ENCODE assay signal across 15 cellular contexts in the genomic region with DNA sequence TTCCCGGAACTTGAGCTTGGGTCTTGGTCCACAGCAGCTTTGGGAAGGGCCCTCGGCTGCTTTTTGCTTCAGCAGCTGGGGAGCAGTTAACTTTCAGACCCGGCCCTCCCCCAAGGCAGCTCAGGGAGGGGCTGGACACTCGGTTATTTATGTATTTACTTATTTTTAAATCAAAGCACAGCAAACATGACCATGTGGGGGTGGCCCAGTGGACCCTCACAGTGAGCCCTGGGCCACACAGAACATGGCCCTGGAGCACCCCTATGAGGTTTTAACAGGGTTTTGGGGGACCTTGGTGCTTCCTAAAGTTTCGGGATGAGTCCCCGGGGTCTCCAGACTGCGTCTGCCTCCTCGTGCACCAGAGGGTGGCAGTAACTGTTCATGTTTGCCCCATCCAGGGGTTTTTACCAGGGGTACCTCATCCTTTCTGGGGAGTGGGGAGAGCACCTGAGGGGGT. TPM values are rescaled to one million over a fixed set of nuclear protein-coding genes. Genes with fewer than 3 reads are reported as not detected.
A peak's percentile ranks its signal among the peaks of the same experiment; 100 is the strongest.
DNase-seq lines count a peak whose midpoint lies in the region; ATAC-seq and TF ChIP-seq lines count a peak whose summit lies in the region.
"Had no signal": no experiment of that assay in that cellular context is flagged by ENCODE, and none has a peak within 500 bp of the region (broad histone marks: within the 10 kb centered on the region; RNA-seq: fewer than 3 reads in every experiment).

No MANE protein-coding gene starts in this region.

- H3K9me3 ChIP-seq in cardiac muscle cell (ENCODE audit: low read depth) (no peaks in the 10 kb centered on the region), PC-9 (ENCODE audit: insufficient read depth, low read depth) (no peaks in the 10 kb centered on the region), hepatocyte (ENCODE audit: low read depth) (no peaks in the 10 kb centered on the region), upper lobe of right lung (no peaks in the 10 kb centered on the region)
- H3K9me3 ChIP-seq: heart left ventricle, Peyer's patch had no signal

- H3K36me3 ChIP-seq in cardiac muscle cell (no peaks in the 10 kb centered on the region), PC-9 (ENCODE audit: low read depth) (no peaks in the 10 kb centered on the region), hepatocyte (replicated peaks; ENCODE audit: insufficient read depth, low read depth) (no peaks in the 10 kb centered on the region), upper lobe of right lung (no peaks in the 10 kb centered on the region)
- H3K36me3 ChIP-seq: heart left ventricle, Peyer's patch, WERI-Rb-1 had no signal

- CTCF ChIA-PET in PC-9 (lab: Charles Lee), result no interaction called here

- no peaks in the 10 kb centered on the region for H3K27me3 ChIP-seq in cardiac muscle cell
- peaks cover 20% of the 10 kb centered on the region for H3K27me3 ChIP-seq in PC-9 (ENCODE audit: insufficient read depth, low read depth)
- no peaks in the 10 kb centered on the region for H3K27me3 ChIP-seq in hepatocyte
- peaks cover 15% of the 10 kb centered on the region for H3K27me3 ChIP-seq in upper lobe of right lung
- H3K27me3 ChIP-seq: Peyer's patch had no signal

- H3K4me1 ChIP-seq in cardiac muscle cell (ENCODE audit: low read depth), result no peaks in the 10 kb centered on the region
- H3K4me1 ChIP-seq in PC-9 (replicated peaks; ENCODE audit: insufficient read depth), result no peaks in the 10 kb centered on the region
- H3K4me1 ChIP-seq in hepatocyte (ENCODE audit: insufficient read depth), result no peaks in the 10 kb centered on the region
- no peaks in the 10 kb centered on the region for H3K4me1 ChIP-seq in upper lobe of right lung
- H3K4me1 ChIP-seq: heart left ventricle, Peyer's patch had no signal

- H3K4me1 Mint-ChIP-seq in activated naive CD8-positive, alpha-beta T cell treated with anti-CD3 and anti-CD28 coated beads for 36 hours, result no peaks in the 10 kb centered on the region

- no peaks in the 10 kb centered on the region for H3K9me3 Mint-ChIP-seq in activated naive CD8-positive, alpha-beta T cell treated with anti-CD3 and anti-CD28 coated beads for 36 hours

- peaks cover 6% of the 10 kb centered on the region; the same call in 1 of the 2 replicates for H3F3A ChIP-seq in PC-9 (ENCODE audit: insufficient read depth, low read depth)

- no peak overlapping the region for H3K4me3 ChIP-seq in cardiac muscle cell
- H3K4me3 ChIP-seq in PC-9, result no peak overlapping the region
- no peak overlapping the region for H3K4me3 ChIP-seq in hepatocyte
- no peak overlapping the region for H3K4me3 ChIP-seq in upper lobe of right lung
- H3K4me3 ChIP-seq: heart left ventricle, Peyer's patch had no signal

- no peak for ATAC-seq in Right ventricle myocardium inferior
- no peak for ATAC-seq in upper lobe of right lung
- no peak for ATAC-seq in HG03432 (IDR thresholded peaks at IDR 0.05; ENCODE audit: unreplicated experiment)

- no peaks in the 10 kb centered on the region for H3K36me3 Mint-ChIP-seq in activated naive CD8-positive, alpha-beta T cell treated with anti-CD3 and anti-CD28 coated beads for 36 hours

- H3K9me2 ChIP-seq in PC-9 (ENCODE audit: insufficient read depth) (no peaks in the 10 kb centered on the region), hepatocyte (replicated peaks; ENCODE audit: insufficient read depth) (no peaks in the 10 kb centered on the region)

- H3K4me3 Mint-ChIP-seq in activated naive CD8-positive, alpha-beta T cell treated with anti-CD3 and anti-CD28 coated beads for 36 hours, result no peak overlapping the region

- no peak overlapping the region for H3K4me2 ChIP-seq in PC-9
- no peak overlapping the region for H3K4me2 ChIP-seq in hepatocyte

- DNase-seq in cardiac muscle cell (ENCODE audit: low read depth in 1 of 2, low spot score in 1 of 2) (no peak), Right ventricle myocardium inferior (ENCODE audit: missing footprints) (no peak), PC-9 (no peak), hepatocyte (ENCODE audit: low spot score) (no peak), upper lobe of right lung (peak; percentile 40), NCI-H2227 (lab: John Stamatoyannopoulos, UW; ENCODE audit: unreplicated experiment) (no peak)
- DNase-seq in activated naive CD8-positive, alpha-beta T cell treated with anti-CD3 and anti-CD28 coated beads for 36 hours, result no peak
- DNase-seq: cerebellar nuclear complex; NCI-H2029 treated with DMSO at 0.1 percent for 48 hours; stimulated activated CD4-positive, alpha-beta T cell treated with anti-CD3 and anti-CD28 coated beads, Interleukin-15, amount 100 ng/mL, for 24 hours; WERI-Rb-1 had no signal

- 68% methylated on average over 8 of the region's 8 CpGs for WGBS in hepatocyte (ENCODE audit: low lambda C conversion rate, missing lambda C conversion rate)

- POLR2A ChIA-PET in PC-9 (lab: Charles Lee; ENCODE audit: unreplicated experiment), result interaction anchor here (0.6 kb wide), 1 partner anchor 28 kb away, joined by 4 read pairs; no protein-coding TSS in a partner anchor

- peaks cover 16% of the 10 kb centered on the region for H3K27me3 Mint-ChIP-seq in activated naive CD8-positive, alpha-beta T cell treated with anti-CD3 and anti-CD28 coated beads for 36 hours

- TF ChIP-seq CTCF in cardiac muscle cell (IDR thresholded peaks at IDR 0.05; ENCODE audit: low read depth, low read length) (peak; percentile 2), PC-9 (conservative IDR thresholded peaks at IDR 0.05) (peak; percentile 45; the same call in 1 of the 2 replicates), hepatocyte (IDR thresholded peaks at IDR 0.05; ENCODE audit: poor library complexity) (peak; percentile 35), upper lobe of right lung (IDR thresholded peaks at IDR 0.05) (no peak)

- no peak overlapping the region for H3K27ac ChIP-seq in cardiac muscle cell
- H3K27ac ChIP-seq in PC-9, result no peak overlapping the region
- H3K27ac ChIP-seq in hepatocyte, result no peak overlapping the region
- H3K27ac ChIP-seq in upper lobe of right lung, result no peak overlapping the region
- H3K27ac ChIP-seq: heart left ventricle, Peyer's patch, WERI-Rb-1 had no signal

- no TSS peak for BruUV-seq in PC-9 (replicated peaks; lab: Mats Ljungman, UMichigan)

- H2AFZ ChIP-seq in PC-9 (no peak overlapping the region), hepatocyte (no peak overlapping the region)

- no peak overlapping the region for H3K27ac Mint-ChIP-seq in activated naive CD8-positive, alpha-beta T cell treated with anti-CD3 and anti-CD28 coated beads for 36 hours

- H4K20me1 ChIP-seq in PC-9 (ENCODE audit: insufficient read depth) (0 out of 2 replicates have a peak, but pooled peaks cover 10% of the 10 kb centered on the region), hepatocyte (ENCODE audit: insufficient read depth, poor library complexity, severe bottlenecking) (no peaks in the 10 kb centered on the region)

- H3K79me2 ChIP-seq in PC-9 (ENCODE audit: low read depth), result no peaks in the 10 kb centered on the region
- H3K79me2 ChIP-seq in hepatocyte, result no peaks in the 10 kb centered on the region

- intact Hi-C loops in Right ventricle myocardium inferior (cut with DNase I) (no loop called here), PC-9 (cut with micrococcal nuclease; ENCODE audit: unreplicated experiment) (no loop called here), upper lobe of right lung (cut with DNase I) (no loop called here)

RNA-seq across cellular contexts. Expression of a gene that starts 26.6 kb away (rescaled TPM):
- total RNA-seq in cardiac muscle cell (not detected in 2 replicates), Right ventricle myocardium inferior (not detected), PC-9 (2021) (not detected in 2 replicates), hepatocyte (not detected in 2 replicates), upper lobe of right lung (not detected)
- polyA plus RNA-seq in cardiac muscle cell (not detected in 2 replicates), hepatocyte (not detected in 2 replicates)
- not detected for total RNA-seq in activated naive CD8-positive, alpha-beta T cell treated with anti-CD3 and anti-CD28 coated beads for 36 hours
- total RNA-seq: heart left ventricle, HT1080, Peyer's patch had no signal
- polyA plus RNA-seq: heart left ventricle had no signal

RNA-seq across cellular contexts. Expression of a gene that starts 30.3 kb away (rescaled TPM):
- total RNA-seq in cardiac muscle cell (0.35 and 0.39 TPM in 2 replicates), Right ventricle myocardium inferior (0.16 TPM), PC-9 (2021) (0.18 TPM in 1 of 2 replicates, not detected in the other), hepatocyte (0.03 and 0.08 TPM in 2 replicates), upper lobe of right lung (0.12 TPM)
- polyA plus RNA-seq in cardiac muscle cell (0.50 and 0.72 TPM in 2 replicates), hepatocyte (0.05 and 0.06 TPM in 2 replicates)
- total RNA-seq in activated naive CD8-positive, alpha-beta T cell treated with anti-CD3 and anti-CD28 coated beads for 36 hours, result under 1 TPM in 1 of 2 experiments, not detected in 1; 0.44 TPM
- total RNA-seq: HT1080 had no signal

RNA-seq across cellular contexts. Expression of a gene that starts 49.8 kb away (rescaled TPM):
- total RNA-seq in cardiac muscle cell (0.21 and 5.6 TPM in 2 replicates), Right ventricle myocardium inferior (not detected), PC-9 (2021) (not detected in 2 replicates), hepatocyte (not detected in 2 replicates), upper lobe of right lung (not detected)
- polyA plus RNA-seq in cardiac muscle cell (0.47 and 2.2 TPM in 2 replicates), hepatocyte (0.91 and 1.2 TPM in 2 replicates)
- under 1 TPM; 0.47 to 0.50 TPM for total RNA-seq in activated naive CD8-positive, alpha-beta T cell treated with anti-CD3 and anti-CD28 coated beads for 36 hours
- total RNA-seq: heart left ventricle, Peyer's patch had no signal
- polyA plus RNA-seq: heart left ventricle had no signal

RNA-seq across cellular contexts. Expression of a gene that starts 54.1 kb away (rescaled TPM):
- total RNA-seq in cardiac muscle cell (5.3 and 9.6 TPM in 2 replicates), Right ventricle myocardium inferior (0.49 TPM), PC-9 (2021) (1.5 and 2.7 TPM in 2 replicates), hepatocyte (1.1 and 1.5 TPM in 2 replicates), upper lobe of right lung (1.9 TPM)
- polyA plus RNA-seq in cardiac muscle cell (2.1 and 2.9 TPM in 2 replicates), hepatocyte (0.50 and 0.90 TPM in 2 replicates)
- total RNA-seq in activated naive CD8-positive, alpha-beta T cell treated with anti-CD3 and anti-CD28 coated beads for 36 hours, result under 1 TPM; 0.16 to 0.25 TPM

RNA-seq across cellular contexts. Expression of a gene that starts 54.7 kb away (rescaled TPM):
- total RNA-seq in cardiac muscle cell, result 12.3 and 14.1 TPM in 2 replicates
- polyA plus RNA-seq in cardiac muscle cell, result 9.0 and 12.9 TPM in 2 replicates
- total RNA-seq in Right ventricle myocardium inferior, result 6.6 TPM
- 33.3 and 39.2 TPM in 2 replicates for total RNA-seq in PC-9 (2021)
- 8.1 and 8.8 TPM in 2 replicates for total RNA-seq in hepatocyte
- 10.9 and 13.5 TPM in 2 replicates for polyA plus RNA-seq in hepatocyte
- 40.8 TPM for total RNA-seq in upper lobe of right lung
- 10 to 100 TPM; 26.4 to 31.8 TPM for total RNA-seq in activated naive CD8-positive, alpha-beta T cell treated with anti-CD3 and anti-CD28 coated beads for 36 hours
